In the genomic region with DNA sequence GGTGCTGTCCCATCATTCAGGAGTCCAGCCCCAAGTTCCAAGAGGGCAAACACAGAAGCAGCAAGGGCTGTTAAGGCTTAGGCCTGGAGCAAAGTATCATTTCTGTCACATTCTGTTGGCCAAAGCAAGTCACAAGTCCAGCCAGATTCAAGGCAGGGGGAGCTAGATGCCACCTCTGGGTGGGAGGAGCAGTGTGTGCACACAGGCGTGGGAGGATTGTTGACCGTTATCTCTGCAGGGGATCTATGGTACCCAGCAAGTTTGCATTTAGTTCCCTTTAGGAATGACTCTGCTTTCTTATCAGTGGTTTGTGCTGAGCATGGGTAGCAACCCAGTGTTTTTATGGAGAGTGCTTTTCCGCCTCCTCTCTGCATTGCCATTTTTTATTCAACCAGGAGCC, we compare ENCODE assay signal across 12 cellular contexts.
DNase-seq lines count a peak whose midpoint lies in the region; ATAC-seq and TF ChIP-seq lines count a peak whose summit lies in the region.
"Had no signal": no experiment of that assay in that cellular context is flagged by ENCODE, and none has a peak within 500 bp of the region (broad histone marks: within the 10 kb centered on the region; RNA-seq: fewer than 3 reads in every experiment).

No MANE protein-coding gene starts in this region.

- H3K4me1 Mint-ChIP-seq in activated T-helper 2 cell treated with anti-CD3 and anti-CD28 coated beads, Interferon-gamma antibody, Interleukin-2, Interleukin-4, amounts not matched to agents 10 μg/mL and 5 μg/mL and 100 μg/mL, durations not matched to agents 14 hours and 24 hours and 36 hours (ENCODE audit: low read depth), result peaks cover 48% of the 10 kb centered on the region

- intact Hi-C loops in activated T-helper 2 cell treated with anti-CD3 and anti-CD28 coated beads, Interferon-gamma antibody, Interleukin-2, Interleukin-4, amounts not matched to agents 10 μg/mL and 5 μg/mL and 100 μg/mL, durations not matched to agents 14 hours and 24 hours and 36 hours (cut with micrococcal nuclease), result loop anchor here (5.0 kb wide), 3 partner anchors 93 to 278 kb away; a partner anchor contains a TSS

- H3K27me3 Mint-ChIP-seq in activated T-helper 2 cell treated with anti-CD3 and anti-CD28 coated beads, Interferon-gamma antibody, Interleukin-2, Interleukin-4, amounts not matched to agents 10 μg/mL and 5 μg/mL and 100 μg/mL, durations not matched to agents 14 hours and 24 hours and 36 hours (ENCODE audit: low read depth), result no peaks in the 10 kb centered on the region
- H3K27me3 Mint-ChIP-seq: central memory CD8-positive, alpha-beta T cell; progenitor cell of endocrine pancreas had no signal

- no peak overlapping the region for H3K4me3 Mint-ChIP-seq in activated T-helper 2 cell treated with anti-CD3 and anti-CD28 coated beads, Interferon-gamma antibody, Interleukin-2, Interleukin-4, amounts not matched to agents 10 μg/mL and 5 μg/mL and 100 μg/mL, durations not matched to agents 14 hours and 24 hours and 36 hours (ENCODE audit: low read depth)
- H3K4me3 Mint-ChIP-seq: central memory CD8-positive, alpha-beta T cell; T-helper 1 cell treated with Interleukin-12 subunit alpha and Interleukin-12 subunit beta and Interleukin-4 antibody, amounts not matched to agents 30 μg/mL and 1 μg/mL, for 36 hours had no signal

- H3K9me3 Mint-ChIP-seq in activated T-helper 2 cell treated with anti-CD3 and anti-CD28 coated beads, Interferon-gamma antibody, Interleukin-2, Interleukin-4, amounts not matched to agents 10 μg/mL and 5 μg/mL and 100 μg/mL, durations not matched to agents 14 hours and 24 hours and 36 hours, result no peaks in the 10 kb centered on the region
- H3K9me3 Mint-ChIP-seq: central memory CD8-positive, alpha-beta T cell; T-helper 1 cell treated with Interleukin-12 subunit alpha and Interleukin-12 subunit beta and Interleukin-4 antibody, amounts not matched to agents 30 μg/mL and 1 μg/mL, for 36 hours had no signal

- peak; percentile 35 to 46 for DNase-seq in AML-193 (lab: John Stamatoyannopoulos, UW)
- DNase-seq in M059J (ENCODE audit: low read depth), result peak; percentile 62
- no peak for DNase-seq in activated T-helper 2 cell treated with anti-CD3 and anti-CD28 coated beads, Interferon-gamma antibody, Interleukin-2, Interleukin-4, amounts not matched to agents 10 μg/mL and 5 μg/mL and 100 μg/mL, durations not matched to agents 14 hours and 24 hours and 36 hours (ENCODE audit: low spot score)
- DNase-seq in NCI-H510A treated with DMSO at 0.1 percent for 48 hours (lab: John Stamatoyannopoulos, UW), result no peak
- no peak for DNase-seq in SHP77 treated with DMSO at 0.1 percent for 48 hours (lab: John Stamatoyannopoulos, UW)
- no peak for DNase-seq in stimulated activated naive CD4-positive, alpha-beta T cell (lab: John Stamatoyannopoulos, UW)
- no peak for DNase-seq in GM20000 (ENCODE audit: low spot score)
- DNase-seq: DMS79 had no signal

- TF ChIP-seq CTCF in GM20000 (IDR thresholded peaks at IDR 0.05; ENCODE audit: extremely low read depth, missing control alignments), result no peak

- peaks cover 33% of the 10 kb centered on the region for H3K36me3 Mint-ChIP-seq in activated T-helper 2 cell treated with anti-CD3 and anti-CD28 coated beads, Interferon-gamma antibody, Interleukin-2, Interleukin-4, amounts not matched to agents 10 μg/mL and 5 μg/mL and 100 μg/mL, durations not matched to agents 14 hours and 24 hours and 36 hours (ENCODE audit: low read depth)

- peak; percentile 48 for ATAC-seq in GM18502 (IDR thresholded peaks at IDR 0.05; ENCODE audit: poor library complexity, unreplicated experiment)

- H3K27ac Mint-ChIP-seq in activated T-helper 2 cell treated with anti-CD3 and anti-CD28 coated beads, Interferon-gamma antibody, Interleukin-2, Interleukin-4, amounts not matched to agents 10 μg/mL and 5 μg/mL and 100 μg/mL, durations not matched to agents 14 hours and 24 hours and 36 hours, result peak overlapping the region; percentile 37
- H3K27ac Mint-ChIP-seq: progenitor cell of endocrine pancreas; T-helper 1 cell treated with Interleukin-12 subunit alpha and Interleukin-12 subunit beta and Interleukin-4 antibody, amounts not matched to agents 30 μg/mL and 1 μg/mL, for 36 hours had no signal

Comparison
In these comparisons a context has a peak if more than half of its experiments do, and no peak if none do; other contexts are left out.
1. DNase-seq: peak in AML-193 (2 of 2) and M059J (single experiment); none in activated T-helper 2 cell treated with anti-CD3 and anti-CD28 coated beads, Interferon-gamma antibody, Interleukin-2, Interleukin-4, amounts not matched to agents 10 μg/mL and 5 μg/mL and 100 μg/mL, durations not matched to agents 14 hours and 24 hours and 36 hours (single experiment), NCI-H510A treated with DMSO at 0.1 percent for 48 hours (single experiment), SHP77 treated with DMSO at 0.1 percent for 48 hours (single experiment), stimulated activated naive CD4-positive, alpha-beta T cell (0 of 6) and GM20000 (single experiment).